Comparison of ENCODE assay signal across 10 cellular contexts in genomic region chr11:111540921-111541208, GRCh38. TPM values are rescaled to one million over a fixed set of nuclear protein-coding genes. Genes with fewer than 3 reads are reported as not detected.
DNase-seq lines count a peak whose midpoint lies in the region; ATAC-seq and TF ChIP-seq lines count a peak whose summit lies in the region.
"Had no signal": no experiment of that assay in that cellular context is flagged by ENCODE, and none has a peak within 500 bp of the region (broad histone marks: within the 10 kb centered on the region; RNA-seq: fewer than 3 reads in every experiment).

No MANE protein-coding gene starts in this region.

- peaks cover 19% of the 10 kb centered on the region for H3K4me1 Mint-ChIP-seq in endothelial cell (ENCODE audit: unreplicated experiment)

- no peak overlapping the region for H3K27ac Mint-ChIP-seq in endothelial cell (ENCODE audit: unreplicated experiment)

- H3K9me3 ChIP-seq in mucosa of stomach (ENCODE audit: control insufficient read depth, low read length) (no peaks in the 10 kb centered on the region), aorta (ENCODE audit: control insufficient read depth, low read length) (no peaks in the 10 kb centered on the region)

- DNase-seq in Right ventricle myocardium inferior (ENCODE audit: missing footprints) (no peak), cardiac septum (ENCODE audit: low spot score) (no peak), endothelial cell (ENCODE audit: low spot score) (no peak), aorta (no peak)
- DNase-seq: Karpas-422 had no signal

- TF ChIP-seq CTCF in endothelial cell (IDR thresholded peaks at IDR 0.05; ENCODE audit: unreplicated experiment) = no peak

- H3K36me3 ChIP-seq in mucosa of stomach (ENCODE audit: control insufficient read depth, insufficient read depth, low read length) (no peaks in the 10 kb centered on the region), aorta (ENCODE audit: control insufficient read depth in 1 of 2, insufficient read depth in 2 of 2, low read length in 1 of 2) (peaks cover 0 to 2% of the 10 kb centered on the region in 2 donors)

- intact Hi-C loops in Right ventricle myocardium inferior (cut with DNase I) (loop anchor here (10.0 kb wide), 1 partner anchor 256 kb away; no protein-coding TSS in a partner anchor), cardiac septum (cut with DNase I) (no loop called here), aorta (cut with DNase I) (no loop called here)

- H3K9me3 Mint-ChIP-seq in endothelial cell (ENCODE audit: unreplicated experiment) = no peaks in the 10 kb centered on the region
- H3K9me3 Mint-ChIP-seq: activated naive CD4-positive, alpha-beta T cell treated with anti-CD3 and anti-CD28 coated beads, Interleukin-2, amount 50 U/mL, for 72 hours had no signal

- peaks cover 7% of the 10 kb centered on the region for H3K27me3 Mint-ChIP-seq in endothelial cell (ENCODE audit: unreplicated experiment)

- H3K4me1 ChIP-seq in mucosa of stomach (ENCODE audit: control insufficient read depth, insufficient read depth, low read length) (peaks cover 17% of the 10 kb centered on the region), aorta (ENCODE audit: control insufficient read depth in 1 of 2, insufficient read depth in 2 of 2, low read length in 2 of 2) (no peaks in the 10 kb centered on the region)

- H3K36me3 Mint-ChIP-seq in endothelial cell (ENCODE audit: low read depth, unreplicated experiment) = peaks cover 15% of the 10 kb centered on the region

- H3K9ac ChIP-seq in mucosa of stomach (ENCODE audit: low read length) = peak overlapping the region; percentile 23

- 0 to 1% methylated on average over 20 to 22 of the region's 22 CpGs for WGBS in aorta, 2 donors

- H3K27me3 ChIP-seq in mucosa of stomach (ENCODE audit: control insufficient read depth, insufficient read depth, low read length) = peaks cover 41% of the 10 kb centered on the region
- H3K27me3 ChIP-seq in aorta (ENCODE audit: control insufficient read depth in 1 of 2, insufficient read depth in 2 of 2, low read length in 1 of 2) = no peaks in the 10 kb centered on the region

- ATAC-seq in Right ventricle myocardium inferior (peak; percentile 21), aorta (ENCODE audit: low FRiP score) (peak; percentile 48), GM18873 (IDR thresholded peaks at IDR 0.05; ENCODE audit: low FRiP score, unreplicated experiment) (no peak), HG02571 (IDR thresholded peaks at IDR 0.05; ENCODE audit: unreplicated experiment) (no peak), HG02759 (IDR thresholded peaks at IDR 0.05; ENCODE audit: unreplicated experiment) (no peak)

- H3K27ac ChIP-seq in aorta (ENCODE audit: low read depth in 1 of 2, low read length in 2 of 2) = peak overlapping the region; percentile 46 to 65

- no peak overlapping the region for H3K4me3 ChIP-seq in mucosa of stomach (ENCODE audit: low read length)
- H3K4me3 ChIP-seq in aorta (ENCODE audit: low read length in 2 of 2) = peak overlapping the region; percentile 45 to 56

- H3K4me3 Mint-ChIP-seq in endothelial cell (ENCODE audit: unreplicated experiment) = peak overlapping the region; percentile 94

RNA-seq across cellular contexts. Expression of gene LAYN, which starts 0.3 kb away (rescaled TPM):
- total RNA-seq in Right ventricle myocardium inferior (3.7 TPM), cardiac septum (4.5 TPM), endothelial cell (ENCODE audit: unreplicated experiment) (26.2 TPM), aorta (10 to 100 TPM; 20.8 to 23.1 TPM)
- 10 to 100 TPM; 17.6 to 30.2 TPM for polyA plus RNA-seq in aorta

RNA-seq across cellular contexts. Expression of gene HOATZ, which starts 26.3 kb away (rescaled TPM):
- not detected for total RNA-seq in Right ventricle myocardium inferior
- total RNA-seq in cardiac septum = not detected
- total RNA-seq in endothelial cell (ENCODE audit: unreplicated experiment) = not detected
- total RNA-seq in aorta = not detected
- polyA plus RNA-seq in aorta = not detected
- total RNA-seq: activated naive CD4-positive, alpha-beta T cell treated with anti-CD3 and anti-CD28 coated beads, Interleukin-2, amount 50 U/mL, for 72 hours had no signal

RNA-seq across cellular contexts. Expression of gene BTG4, which starts 28.7 kb away (rescaled TPM):
- total RNA-seq in Right ventricle myocardium inferior (not detected), cardiac septum (not detected), endothelial cell (ENCODE audit: unreplicated experiment) (not detected), aorta (not detected)
- polyA plus RNA-seq in aorta = not detected

Comparison
In these comparisons a context has a peak if more than half of its experiments do, and no peak if none do; other contexts are left out.
1. ATAC-seq: peak in Right ventricle myocardium inferior (single experiment) and aorta (single experiment); none in GM18873 (single experiment), HG02571 (single experiment) and HG02759 (single experiment).